ENCODE assay signal across 11 cellular contexts in the genomic region with DNA sequence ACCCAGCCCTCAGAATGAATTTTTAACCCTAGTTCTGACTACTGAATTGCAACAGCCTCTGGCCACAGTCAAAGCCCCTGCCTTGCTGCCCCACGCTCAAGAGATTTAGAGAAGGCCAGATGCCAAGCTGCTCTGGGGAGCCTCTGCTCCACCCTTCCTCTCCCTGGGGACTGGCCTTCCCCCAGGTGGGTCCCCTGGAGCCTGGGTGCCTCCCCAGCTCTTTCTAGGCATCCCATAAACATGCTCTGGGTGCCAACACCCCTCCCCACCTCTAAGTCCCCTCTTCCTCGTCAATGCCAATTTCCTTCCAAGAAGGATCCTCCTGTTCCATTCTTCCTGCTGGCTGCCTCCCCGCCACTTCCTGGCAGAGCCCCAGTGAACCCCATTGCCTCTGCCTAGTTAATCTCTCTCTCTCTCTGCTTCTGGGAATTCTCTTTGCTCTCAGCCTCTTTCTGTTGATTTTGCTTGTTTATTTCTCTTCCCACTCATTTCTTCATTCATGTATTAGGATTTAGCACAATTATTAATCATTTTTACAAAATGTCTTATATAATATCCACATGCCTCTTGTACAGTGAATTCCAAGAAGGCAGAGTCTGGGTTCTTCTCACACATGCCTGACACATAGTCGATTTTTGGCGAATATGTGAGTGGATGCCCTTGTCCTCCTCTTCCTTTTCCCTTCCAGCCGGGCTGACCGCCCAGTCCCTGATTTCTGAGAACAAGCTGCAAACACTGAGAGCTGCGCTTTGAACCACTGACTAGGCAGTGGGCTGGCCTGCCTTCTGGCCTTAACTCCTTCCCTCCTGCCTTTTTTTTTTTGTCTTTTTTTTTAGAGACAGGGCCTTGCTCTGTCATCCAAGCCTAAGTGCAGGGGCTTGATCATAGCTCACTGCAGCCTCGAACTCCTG. TPM values are rescaled to one million over a fixed set of nuclear protein-coding genes. Genes with fewer than 3 reads are reported as not detected.
DNase-seq lines count a peak whose midpoint lies in the region; ATAC-seq and TF ChIP-seq lines count a peak whose summit lies in the region.
"Had no signal": no experiment of that assay in that cellular context is flagged by ENCODE, and none has a peak within 500 bp of the region (broad histone marks: within the 10 kb centered on the region; RNA-seq: fewer than 3 reads in every experiment).

No MANE protein-coding gene starts in this region.

- H3K4me3 ChIP-seq in HEK293 (ENCODE audit: low read depth, low read length) (no peak overlapping the region), duodenal mucosa (ENCODE audit: low read depth in 1 of 2, low read length in 2 of 2) (no peak overlapping the region), right lobe of liver (no peak overlapping the region), skin epidermis (no peak overlapping the region)

- 29% methylated on average over 8 of the region's 9 CpGs for WGBS in right lobe of liver (ENCODE audit: insufficient coverage, low coverage, low lambda C conversion rate, missing lambda C conversion rate)

- intact Hi-C loops in right lobe of liver (cut with DNase I), result no loop called here
- intact Hi-C loops in activated CD8-positive, alpha-beta T cell treated with anti-CD3 and anti-CD28 coated beads for 36 hours (cut with micrococcal nuclease), result no loop called here

- no peaks in the 10 kb centered on the region for H3K9me3 Mint-ChIP-seq in mesothelial cell of epicardium
- H3K9me3 Mint-ChIP-seq in activated CD8-positive, alpha-beta T cell treated with anti-CD3 and anti-CD28 coated beads for 36 hours, result no peaks in the 10 kb centered on the region

- no peaks in the 10 kb centered on the region; the same call in 1 of the 2 replicates for H3K4me1 ChIP-seq in HEK293 (ENCODE audit: control insufficient read depth, insufficient read depth, low read length)
- H3K4me1 ChIP-seq in duodenal mucosa (ENCODE audit: control insufficient read depth in 1 of 2, insufficient read depth in 2 of 2, low read length in 2 of 2), result peaks cover 21 to 29% of the 10 kb centered on the region in 2 donors
- H3K4me1 ChIP-seq in right lobe of liver, result peaks cover 0 to 68% (median 15%) of the 10 kb centered on the region in 4 donors

- no peak overlapping the region for H3K27ac Mint-ChIP-seq in mesothelial cell of epicardium
- H3K27ac Mint-ChIP-seq in activated CD8-positive, alpha-beta T cell treated with anti-CD3 and anti-CD28 coated beads for 36 hours, result no peak overlapping the region
- H3K27ac Mint-ChIP-seq: CD4-positive, CD25-positive, alpha-beta regulatory T cell had no signal

- DNase-seq in right lobe of liver (peak; percentile 65 to 85 (median 82)), mesothelial cell of epicardium (ENCODE audit: low spot score in 2 of 2, unreplicated experiment in 2 of 2) (no peak), GM20000 (ENCODE audit: low spot score) (no peak)
- no peak for DNase-seq in activated CD8-positive, alpha-beta T cell treated with anti-CD3 and anti-CD28 coated beads for 36 hours
- DNase-seq: CD4-positive, CD25-positive, alpha-beta regulatory T cell; naive B cell; NCI-H226 had no signal

- peak; percentile 51 to 68 (median 60) for ATAC-seq in right lobe of liver
- no peak for ATAC-seq in GM19395 (IDR thresholded peaks at IDR 0.05; ENCODE audit: unreplicated experiment)
- ATAC-seq in activated CD8-positive, alpha-beta T cell treated with anti-CD3 and anti-CD28 coated beads for 36 hours, result no peak

- H3K4me3 Mint-ChIP-seq in mesothelial cell of epicardium, result no peak overlapping the region
- H3K4me3 Mint-ChIP-seq in activated CD8-positive, alpha-beta T cell treated with anti-CD3 and anti-CD28 coated beads for 36 hours, result no peak overlapping the region
- H3K4me3 Mint-ChIP-seq: CD4-positive, CD25-positive, alpha-beta regulatory T cell; naive B cell had no signal

- H3K9ac ChIP-seq in duodenal mucosa (ENCODE audit: low read depth in 1 of 2, low read length in 2 of 2), result no peak overlapping the region

- H3K27me3 Mint-ChIP-seq in mesothelial cell of epicardium (ENCODE audit: low read depth), result no peaks in the 10 kb centered on the region
- no peaks in the 10 kb centered on the region for H3K27me3 Mint-ChIP-seq in activated CD8-positive, alpha-beta T cell treated with anti-CD3 and anti-CD28 coated beads for 36 hours
- H3K27me3 Mint-ChIP-seq: CD4-positive, CD25-positive, alpha-beta regulatory T cell had no signal

- TF ChIP-seq CTCF in HEK293 (tag by site-specific recombination; IDR thresholded peaks at IDR 0.05) (no peak), right lobe of liver (IDR thresholded peaks at IDR 0.05) (no peak), mesothelial cell of epicardium (IDR thresholded peaks at IDR 0.05; ENCODE audit: unreplicated experiment) (no peak), GM20000 (IDR thresholded peaks at IDR 0.05; ENCODE audit: extremely low read depth, missing control alignments) (no peak)
- no peak for TF ChIP-seq CTCF in activated CD8-positive, alpha-beta T cell treated with anti-CD3 and anti-CD28 coated beads for 36 hours (IDR thresholded peaks at IDR 0.05)

- H3K36me3 ChIP-seq in HEK293 (ENCODE audit: control insufficient read depth in 2 of 2, insufficient read depth in 1 of 2, low read length in 2 of 2) (peaks cover 0 to 30% of the 10 kb centered on the region in 2 experiments; a peak in 1 of 3 replicates), duodenal mucosa (ENCODE audit: control insufficient read depth in 1 of 2, insufficient read depth in 2 of 2, low read length in 2 of 2) (peaks cover 19 to 25% of the 10 kb centered on the region in 2 donors), right lobe of liver (peaks cover 0 to 18% (median 9%) of the 10 kb centered on the region in 4 donors)

- TF ChIP-seq POLR2A in right lobe of liver (IDR thresholded peaks at IDR 0.05), result no peak

- no peak overlapping the region for H3K27ac ChIP-seq in HEK293 (ENCODE audit: extremely low read depth, low read depth, low read length)
- peak overlapping the region; percentile 31 for H3K27ac ChIP-seq in duodenal mucosa (ENCODE audit: low read depth, low read length)
- peak overlapping the region; percentile 27 to 67 (median 60) for H3K27ac ChIP-seq in right lobe of liver
- H3K27ac ChIP-seq in skin epidermis, result peak overlapping the region in 13 of 21 experiments; percentile 10 to 83 (median 42)

- peaks cover 21% of the 10 kb centered on the region for H3K36me3 Mint-ChIP-seq in mesothelial cell of epicardium
- peaks cover 8% of the 10 kb centered on the region for H3K36me3 Mint-ChIP-seq in activated CD8-positive, alpha-beta T cell treated with anti-CD3 and anti-CD28 coated beads for 36 hours (ENCODE audit: low read depth)

- peaks cover 15% of the 10 kb centered on the region for H3K4me1 Mint-ChIP-seq in mesothelial cell of epicardium
- H3K4me1 Mint-ChIP-seq in activated CD8-positive, alpha-beta T cell treated with anti-CD3 and anti-CD28 coated beads for 36 hours (ENCODE audit: low read depth), result no peaks in the 10 kb centered on the region
- H3K4me1 Mint-ChIP-seq: CD4-positive, CD25-positive, alpha-beta regulatory T cell had no signal

- CTCF ChIA-PET in HEK293 (lab: Yijun Ruan, JAX), result no interaction called here
- CTCF ChIA-PET in activated CD8-positive, alpha-beta T cell treated with anti-CD3 and anti-CD28 coated beads for 36 hours (lab: Charles Lee), result no interaction called here

- no peaks in the 10 kb centered on the region for H3K27me3 ChIP-seq in duodenal mucosa (ENCODE audit: control insufficient read depth in 1 of 2, insufficient read depth in 2 of 2, low read length in 2 of 2)
- H3K27me3 ChIP-seq in right lobe of liver, result no peaks in the 10 kb centered on the region

- POLR2A ChIA-PET in HEK293 (lab: Yijun Ruan, JAX), result no interaction called here
- POLR2A ChIA-PET in activated CD8-positive, alpha-beta T cell treated with anti-CD3 and anti-CD28 coated beads for 36 hours (lab: Charles Lee), result no interaction called here

- H3K9me3 ChIP-seq in HEK293 (ENCODE audit: control insufficient read depth, insufficient read depth, low read depth, low read length) (no peaks in the 10 kb centered on the region), duodenal mucosa (ENCODE audit: control insufficient read depth in 1 of 2, low read length in 2 of 2) (no peaks in the 10 kb centered on the region), right lobe of liver (no peaks in the 10 kb centered on the region)

TF ChIP-seq in HEK293, 187 proteins besides CTCF, POLR2A, EP300 and RAD21 (continues in another document):
- TF ChIP-seq ZNF335 (tag by site-specific recombination; conservative IDR thresholded peaks at IDR 0.05) (0 out of 2 replicates have a peak, but pooled peaks have one; percentile 21), GLIS1 (tag by site-specific recombination; IDR thresholded peaks at IDR 0.05) (peak; percentile 65)

RNA-seq across cellular contexts. Expression of a gene that starts 17.5 kb away (rescaled TPM):
- total RNA-seq in right lobe of liver, result 10 to 100 TPM; 57.4 to 71.6 (median 64.0) TPM
- 72.9 to 88.1 TPM (median 76.6 TPM) in 3 replicates for total RNA-seq in mesothelial cell of epicardium
- 100 to 1,000 TPM in 1 of 2 experiments, 10 to 100 TPM in 1; 92.4 to 105 TPM for total RNA-seq in activated CD8-positive, alpha-beta T cell treated with anti-CD3 and anti-CD28 coated beads for 36 hours

RNA-seq across cellular contexts. Expression of a gene that starts 17.9 kb away (rescaled TPM):
- total RNA-seq in right lobe of liver, result 10 to 100 TPM in 5 of 6 experiments, 1 to 10 TPM in 1; 8.9 to 20.5 (median 13.7) TPM
- 16.5 to 18.8 TPM (median 17.1 TPM) in 3 replicates for total RNA-seq in mesothelial cell of epicardium
- total RNA-seq in activated CD8-positive, alpha-beta T cell treated with anti-CD3 and anti-CD28 coated beads for 36 hours, result 10 to 100 TPM; 18.5 to 18.7 TPM

RNA-seq across cellular contexts. Expression of a gene that starts 53.4 kb away (rescaled TPM):
- total RNA-seq in right lobe of liver (10 to 100 TPM; 41.2 to 56.1 (median 47.4) TPM), mesothelial cell of epicardium (53.4 to 58.2 TPM (median 57.1 TPM) in 3 replicates)
- total RNA-seq in activated CD8-positive, alpha-beta T cell treated with anti-CD3 and anti-CD28 coated beads for 36 hours, result 10 to 100 TPM; 55.3 to 58.5 TPM

Comparison
In these comparisons a context has a peak if more than half of its experiments do, and no peak if none do; other contexts are left out.
1. ATAC-seq: peak in right lobe of liver (4 of 4); none in GM19395 (single experiment) and activated CD8-positive, alpha-beta T cell treated with anti-CD3 and anti-CD28 coated beads for 36 hours (single experiment).
2. DNase-seq: peak in right lobe of liver (3 of 3); none in mesothelial cell of epicardium (0 of 2), GM20000 (single experiment) and activated CD8-positive, alpha-beta T cell treated with anti-CD3 and anti-CD28 coated beads for 36 hours (single experiment).